17 cellular contexts compared by ENCODE assay signal in genomic region chr5:20574576-20574975, GRCh38.
DNase-seq lines count a peak whose midpoint lies in the region; FAIRE-seq and TF ChIP-seq lines count a peak whose summit lies in the region.
"Had no signal": no experiment of that assay in that cellular context is flagged by ENCODE, and none has a peak within 500 bp of the region (broad histone marks: within the 10 kb centered on the region; RNA-seq: fewer than 3 reads in every experiment).

No MANE protein-coding gene starts in this region.

- no peak for DNase-seq in D721Med (ENCODE audit: insufficient read length, low spot score)
- peak; percentile 59 for DNase-seq in cerebellar cortex (ENCODE audit: low spot score)
- DNase-seq in type B pancreatic cell (ENCODE audit: extremely low spot score, unreplicated experiment): no peak
- no peak for DNase-seq in NCI-H1105 (lab: John Stamatoyannopoulos, UW)
- DNase-seq in superior temporal gyrus (ENCODE audit: extremely low spot score): no peak
- DNase-seq in GM20000 (ENCODE audit: low spot score): no peak
- DNase-seq: AML-193; Caco-2; CD4-positive, alpha-beta T cell; DMS79 treated with DMSO at 0.1 percent for 48 hours; H9 had no signal

- TF ChIP-seq EP300 in neural cell (conservative IDR thresholded peaks at IDR 0.05; ENCODE audit: poor library complexity, severe bottlenecking): no peak

- no peaks in the 10 kb centered on the region for H3K27me3 ChIP-seq in neural cell (ENCODE audit: insufficient read depth, low read depth, low read length)

- H3K27ac ChIP-seq in neural cell (ENCODE audit: low read length): no peak overlapping the region
- H3K27ac ChIP-seq: 22Rv1, A549, C4-2B had no signal

- peak overlapping the region; percentile 55 for H3K4me3 ChIP-seq in neural cell (ENCODE audit: low read length)
- H3K4me3 ChIP-seq: A549, GM12878 had no signal

- peak overlapping the region; percentile 21 for H3K4me2 ChIP-seq in neural cell (ENCODE audit: low read length)

- TF ChIP-seq CTCF in D721Med (IDR thresholded peaks at IDR 0.05; ENCODE audit: insufficient read depth, missing control alignments) (no peak), neural cell (IDR thresholded peaks at IDR 0.05; ENCODE audit: poor library complexity, severe bottlenecking) (no peak), type B pancreatic cell (conservative IDR thresholded peaks at IDR 0.05) (no peak), GM20000 (IDR thresholded peaks at IDR 0.05; ENCODE audit: extremely low read depth, missing control alignments) (no peak)

- no peak overlapping the region for H2AFZ ChIP-seq in neural cell (ENCODE audit: low read depth, low read length)

- H4K20me1 ChIP-seq in neural cell (ENCODE audit: insufficient read depth): no peaks in the 10 kb centered on the region

- H3K9ac ChIP-seq in neural cell (ENCODE audit: low read length): no peak overlapping the region

- no peaks in the 10 kb centered on the region for H3K9me2 ChIP-seq in neural cell (ENCODE audit: insufficient read depth, low read length)

- no peaks in the 10 kb centered on the region for H3K36me3 Mint-ChIP-seq in type B pancreatic cell

- no peaks in the 10 kb centered on the region for H3K9me3 ChIP-seq in neural cell (ENCODE audit: low read length)
- H3K9me3 ChIP-seq: A549, Caco-2 had no signal

- no peaks in the 10 kb centered on the region for H3F3A ChIP-seq in neural cell (ENCODE audit: insufficient read depth, low read length, poor library complexity, severe bottlenecking)

- no peaks in the 10 kb centered on the region for H3K36me3 ChIP-seq in neural cell (ENCODE audit: insufficient read depth, low read length)

- TF ChIP-seq RAD21 in neural cell (conservative IDR thresholded peaks at IDR 0.05): no peak

- H3K79me2 ChIP-seq in neural cell (replicated peaks; ENCODE audit: insufficient read depth, low read length): no peaks in the 10 kb centered on the region

- FAIRE-seq in D721Med (lab: Jason Lieb, UNC): peak; percentile 76
- FAIRE-seq: A549, GM12878, H1 had no signal

- H3K4me3 Mint-ChIP-seq in type B pancreatic cell: peak overlapping the region; percentile 56
- H3K4me3 Mint-ChIP-seq: CD4-positive, alpha-beta T cell; H9 had no signal

- peaks cover 9% of the 10 kb centered on the region for H3K27me3 Mint-ChIP-seq in type B pancreatic cell
- H3K27me3 Mint-ChIP-seq: CD4-positive, alpha-beta T cell had no signal

- H3K4me1 Mint-ChIP-seq in type B pancreatic cell (ENCODE audit: unreplicated experiment): peaks cover 7% of the 10 kb centered on the region

- H3K9me3 Mint-ChIP-seq in type B pancreatic cell: no peaks in the 10 kb centered on the region
- H3K9me3 Mint-ChIP-seq: H9 had no signal

- H3K27ac Mint-ChIP-seq in type B pancreatic cell: no peak overlapping the region
- H3K27ac Mint-ChIP-seq: CD4-positive, alpha-beta T cell; H9 had no signal

TF ChIP-seq in neural cell, 6 proteins besides CTCF, POLR2A, EP300 and RAD21:
- TF ChIP-seq MXI1 (conservative IDR thresholded peaks at IDR 0.05; ENCODE audit: poor library complexity, severe bottlenecking) (no peak), POLR2AphosphoS5 (IDR thresholded peaks at IDR 0.05) (no peak), SMC3 (conservative IDR thresholded peaks at IDR 0.05; ENCODE audit: poor library complexity) (no peak), EZH2 (IDR thresholded peaks at IDR 0.05; ENCODE audit: borderline replicate concordance, insufficient read depth, low read length, poor library complexity, severe bottlenecking) (no peak), REST (IDR thresholded peaks at IDR 0.05; ENCODE audit: borderline replicate concordance) (no peak), TAF1 (IDR thresholded peaks at IDR 0.05; ENCODE audit: low read depth) (no peak)
TF ChIP-seq in neural cell: peak in this region for 0.
